Comparison of ENCODE assay signal across 17 cellular contexts in the genomic region with DNA sequence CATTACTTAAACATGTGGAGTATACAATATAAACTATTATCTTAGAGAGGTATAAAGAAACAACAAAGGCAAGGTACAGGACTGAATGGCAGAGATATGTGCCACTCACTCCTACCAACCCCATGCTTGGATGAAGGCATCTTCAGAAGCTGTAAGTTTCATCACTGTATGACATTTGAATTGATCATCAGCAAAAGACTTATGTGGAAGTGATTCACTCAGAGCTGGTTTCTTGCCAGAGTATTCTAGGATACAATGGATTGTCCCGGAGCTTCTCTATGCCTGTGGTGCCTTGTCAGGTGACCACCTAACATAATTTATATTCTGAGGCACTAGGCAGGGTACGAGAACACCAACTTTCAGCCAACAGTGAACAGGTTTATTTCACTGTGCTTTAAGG.
"Had no signal": no experiment of that assay in that cellular context is flagged by ENCODE, and none has a peak within 500 bp of the region (broad histone marks: within the 10 kb centered on the region; RNA-seq: fewer than 3 reads in every experiment).

No MANE protein-coding gene starts in this region.

- DNase-seq: activated CD4-positive, alpha-beta memory T cell treated with anti-CD3 and anti-CD28 coated beads for 36 hours; activated effector memory CD4-positive, alpha-beta T cell treated with Interleukin-2 at 50 U/mL for 16 hours; activated naive CD4-positive, alpha-beta T cell treated with anti-CD3 and anti-CD28 coated beads for 36 hours; activated naive CD8-positive, alpha-beta T cell treated with anti-CD3 and anti-CD28 coated beads, Interleukin-2, amount 10 ng/mL, durations not matched to agents 7 days and 5 days; activated T-cell treated with anti-CD3 and anti-CD28 coated beads, Interleukin-2, amount 50 U/mL, for 48 hours; amniotic stem cell; erythroblast; left cardiac atrium; mesenchymal stem cell; ovary; tibial artery had no signal

- H3K36me3 Mint-ChIP-seq: activated CD4-positive, alpha-beta memory T cell treated with anti-CD3 and anti-CD28 coated beads for 36 hours had no signal

- H3K4me3 Mint-ChIP-seq: activated CD4-positive, alpha-beta memory T cell treated with anti-CD3 and anti-CD28 coated beads for 36 hours; activated naive CD4-positive, alpha-beta T cell treated with anti-CD3 and anti-CD28 coated beads for 36 hours; activated naive CD8-positive, alpha-beta T cell treated with anti-CD3 and anti-CD28 coated beads, Interleukin-2, amount 10 ng/mL, durations not matched to agents 7 days and 5 days; nephron; stimulated activated naive CD8-positive, alpha-beta T cell treated with anti-CD3 and anti-CD28 coated beads, Interleukin-15, Interleukin-2, amounts not matched to agents 100 ng/mL and 50 ng/mL, for 24 hours had no signal

- H3K4me3 ChIP-seq: cardiac muscle cell, gastroesophageal sphincter, ovary, prostate gland, right atrium auricular region, tibial artery had no signal

- H3K27me3 Mint-ChIP-seq: activated CD4-positive, alpha-beta memory T cell treated with anti-CD3 and anti-CD28 coated beads for 36 hours; activated naive CD8-positive, alpha-beta T cell treated with anti-CD3 and anti-CD28 coated beads, Interleukin-2, amount 10 ng/mL, durations not matched to agents 7 days and 5 days; stimulated activated naive CD8-positive, alpha-beta T cell treated with anti-CD3 and anti-CD28 coated beads, Interleukin-15, Interleukin-2, amounts not matched to agents 100 ng/mL and 50 ng/mL, for 24 hours had no signal

- H3K9me3 Mint-ChIP-seq: activated CD4-positive, alpha-beta memory T cell treated with anti-CD3 and anti-CD28 coated beads for 36 hours; activated naive CD4-positive, alpha-beta T cell treated with anti-CD3 and anti-CD28 coated beads for 36 hours; nephron; stimulated activated naive CD8-positive, alpha-beta T cell treated with anti-CD3 and anti-CD28 coated beads, Interleukin-15, Interleukin-2, amounts not matched to agents 100 ng/mL and 50 ng/mL, for 24 hours had no signal

- H3K27ac Mint-ChIP-seq: activated CD4-positive, alpha-beta memory T cell treated with anti-CD3 and anti-CD28 coated beads for 36 hours; activated naive CD4-positive, alpha-beta T cell treated with anti-CD3 and anti-CD28 coated beads for 36 hours; activated naive CD8-positive, alpha-beta T cell treated with anti-CD3 and anti-CD28 coated beads, Interleukin-2, amount 10 ng/mL, durations not matched to agents 7 days and 5 days; nephron; stimulated activated naive CD8-positive, alpha-beta T cell treated with anti-CD3 and anti-CD28 coated beads, Interleukin-15, Interleukin-2, amounts not matched to agents 100 ng/mL and 50 ng/mL, for 24 hours had no signal

- ATAC-seq: gastroesophageal sphincter, left cardiac atrium had no signal
